ENCODE assay signal across 11 cellular contexts in the genomic region with DNA sequence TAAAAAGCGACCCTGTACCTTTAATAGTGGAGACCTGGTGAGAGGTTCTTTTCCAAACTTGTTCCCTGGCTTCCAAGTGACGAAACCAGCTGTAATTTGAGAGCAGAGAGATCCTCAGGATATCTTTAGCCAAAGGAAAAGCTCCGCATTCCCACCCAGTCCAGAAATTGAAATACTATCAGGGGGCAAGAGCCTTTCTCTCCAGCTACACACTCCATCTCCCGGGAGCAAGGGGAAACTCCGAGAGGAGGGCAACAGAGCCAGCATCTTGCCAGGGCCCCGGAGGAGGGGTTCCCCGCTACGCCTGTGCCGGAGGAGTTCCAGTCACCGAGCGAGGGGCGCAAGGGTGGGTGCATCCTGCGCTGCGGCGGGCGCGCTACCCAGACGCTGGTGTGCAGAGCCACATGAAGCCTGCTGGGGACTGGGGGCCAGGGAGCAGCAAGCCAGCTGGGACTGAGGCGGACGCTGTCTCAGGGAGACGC. TPM values are rescaled to one million over a fixed set of nuclear protein-coding genes. Genes with fewer than 3 reads are reported as not detected.
DNase-seq lines count a peak whose midpoint lies in the region; ATAC-seq and TF ChIP-seq lines count a peak whose summit lies in the region.
"Had no signal": no experiment of that assay in that cellular context is flagged by ENCODE, and none has a peak within 500 bp of the region (broad histone marks: within the 10 kb centered on the region; RNA-seq: fewer than 3 reads in every experiment).

TSS of gene FIBIN (plus strand) at position 148 of the 482 bp plus-strand sequence. CDS start 415 bp downstream, outside the sequence.

- H2AK5ac ChIP-seq in neuronal stem cell (ENCODE audit: low read depth, low read length): peak within 1 kb of the TSS; percentile 81

- H3K4ac ChIP-seq in neuronal stem cell (ENCODE audit: low read length): no peak within 1 kb of the TSS

- H3K36me3 ChIP-seq in SJSA1: no peaks in the 10 kb centered on the region
- no peaks in the 10 kb centered on the region for H3K36me3 ChIP-seq in neuronal stem cell (replicated peaks in 1 of 2; ENCODE audit: control insufficient read depth in 2 of 2, insufficient read depth in 2 of 2, low read length in 2 of 2)

- peak; percentile 13; the same call in 1 of the 2 replicates for TF ChIP-seq CTCF in AG04450 (IDR thresholded peaks at IDR 0.05; ENCODE audit: low read depth, low read length)
- TF ChIP-seq CTCF in foreskin keratinocyte (conservative IDR thresholded peaks at IDR 0.05): no peak

- H3K9me3 ChIP-seq in AG04450 (ENCODE audit: control insufficient read depth, insufficient read depth, low read length) (no peaks in the 10 kb centered on the region), SJSA1 (replicated peaks) (no peaks in the 10 kb centered on the region), neuronal stem cell (replicated peaks in 1 of 2; ENCODE audit: control insufficient read depth in 2 of 2, insufficient read depth in 1 of 2, low read depth in 1 of 2, low read length in 2 of 2) (no peaks in the 10 kb centered on the region)

- H3K4me3 ChIP-seq in AG04450 (ENCODE audit: low read depth, low read length) (peak within 1 kb of the TSS; percentile 80), SJSA1 (peak within 1 kb of the TSS; percentile 33), neuronal stem cell (ENCODE audit: low read length in 2 of 2) (peak within 1 kb of the TSS in 1 of 2 donors; percentile 73)

- H3K14ac ChIP-seq in neuronal stem cell (ENCODE audit: low read length): no peak within 1 kb of the TSS

- H3K27me3 ChIP-seq in AG04450 (ENCODE audit: control insufficient read depth, insufficient read depth, low read length) (no peaks in the 10 kb centered on the region), SJSA1 (replicated peaks) (no peaks in the 10 kb centered on the region), foreskin keratinocyte (peaks cover 13% of the 10 kb centered on the region), neuronal stem cell (ENCODE audit: control insufficient read depth in 3 of 3, insufficient read depth in 3 of 3, low read depth in 1 of 3, low read length in 3 of 3) (peaks cover 0 to 5% (median 0%) of the 10 kb centered on the region in 3 experiments)

- H2BK120ac ChIP-seq in neuronal stem cell (ENCODE audit: low read depth, low read length): peak within 1 kb of the TSS; percentile 55

- no peak for DNase-seq in AG04450 (ENCODE audit: low read depth, low spot score)
- peak in 1 of 2 experiments; percentile 46 for DNase-seq in SJSA1 (ENCODE audit: low read depth in 1 of 2, low spot score in 2 of 2)
- DNase-seq in foreskin keratinocyte: peak in 1 of 2 donors; percentile 12
- no peak for DNase-seq in neuronal stem cell (ENCODE audit: low spot score)
- DNase-seq in SIG-M5 (lab: John Stamatoyannopoulos, UW): no peak
- DNase-seq in GDM1 (lab: John Stamatoyannopoulos, UW): no peak
- DNase-seq: CD4-positive, CD25-positive, alpha-beta regulatory T cell; erythroblast; stimulated activated naive B cell treated with anti-CD40 and anti-IgM and Interleukin-4, amounts not matched to agents 10 μg/mL and 1 μg/mL and 100 μg/mL, for 72 hours had no signal

- CTCF ChIA-PET in AG04450 (lab: Charles Lee): interaction anchor here (0.6 to 2.8 kb wide), 2 partner anchors 109 to 165 kb away, joined by 4 to 14 read pairs; no protein-coding TSS in a partner anchor

- H2BK5ac ChIP-seq in neuronal stem cell (ENCODE audit: low read length): no peak within 1 kb of the TSS

- H3K79me1 ChIP-seq in neuronal stem cell (ENCODE audit: low read depth, low read length): no peaks in the 10 kb centered on the region

- no peak within 1 kb of the TSS for H3K23ac ChIP-seq in neuronal stem cell (ENCODE audit: low read depth, low read length, poor library complexity)

- no peak within 1 kb of the TSS for H3K9ac ChIP-seq in neuronal stem cell (ENCODE audit: low read depth, low read length, poor library complexity)

- POLR2A ChIA-PET in AG04450 (lab: Yijun Ruan, JAX): interaction anchor here (0.8 to 1.5 kb wide), 4 partner anchors 9 to 81 kb away, joined by 3 to 12 read pairs (median 6); no protein-coding TSS in a partner anchor

- H2BK12ac ChIP-seq in neuronal stem cell (ENCODE audit: low read length): no peak within 1 kb of the TSS

- peak within 1 kb of the TSS; percentile 56 for H4K91ac ChIP-seq in neuronal stem cell (ENCODE audit: low read depth, low read length, poor library complexity)

- H4K8ac ChIP-seq in neuronal stem cell (ENCODE audit: low read depth, low read length): no peak within 1 kb of the TSS

- H3K4me2 ChIP-seq in neuronal stem cell (ENCODE audit: insufficient read depth, low read length, poor library complexity, severe bottlenecking): peak within 1 kb of the TSS; percentile 37

- H3K27ac ChIP-seq in AG04450 (ENCODE audit: low read depth, low read length) (no peak within 1 kb of the TSS), SJSA1 (no peak within 1 kb of the TSS), foreskin keratinocyte (no peak within 1 kb of the TSS), neuronal stem cell (replicated peaks; ENCODE audit: low read length) (no peak within 1 kb of the TSS)

- no CpG with 5 or more reads among the region's 21 CpGs for WGBS in neuronal stem cell (ENCODE audit: extremely low coverage in 2 of 2, insufficient read length in 2 of 2, insufficient replicate concordance in 1 of 2), 2 donors

- H3K4me1 ChIP-seq in SJSA1 (replicated peaks) (peaks cover 7% of the 10 kb centered on the region; the same call in 1 of the 2 replicates), foreskin keratinocyte (no peaks in the 10 kb centered on the region), neuronal stem cell (ENCODE audit: control insufficient read depth in 2 of 2, insufficient read depth in 1 of 2, low read depth in 1 of 2, low read length in 2 of 2) (peaks cover 0 to 6% of the 10 kb centered on the region in 2 donors)

- peak within 1 kb of the TSS; percentile 89 for H3K18ac ChIP-seq in neuronal stem cell (ENCODE audit: low read length)

- H2AFZ ChIP-seq in neuronal stem cell (ENCODE audit: low read length): peak within 1 kb of the TSS; percentile 64

- ATAC-seq in foreskin keratinocyte: peak; percentile 68
- no peak for ATAC-seq in GM19467 (IDR thresholded peaks at IDR 0.05; ENCODE audit: unreplicated experiment)
- no peak for ATAC-seq in GM18858 (IDR thresholded peaks at IDR 0.05; ENCODE audit: unreplicated experiment)
- ATAC-seq: stimulated activated naive B cell treated with anti-CD40 and anti-IgM and Interleukin-4, amounts not matched to agents 10 μg/mL and 1 μg/mL and 100 μg/mL, for 72 hours had no signal

- H2BK15ac ChIP-seq in neuronal stem cell (ENCODE audit: low read length): peak within 1 kb of the TSS; percentile 88

RNA-seq across cellular contexts. Expression of gene FIBIN, which starts in this region (rescaled TPM):
- polyA plus RNA-seq in AG04450 (2011; rRNA removed): 44.4 and 49.0 TPM in 2 replicates
- polyA minus RNA-seq in AG04450 (2011; rRNA and poly(A)+ RNA removed): 24.1 and 26.6 TPM in 2 replicates
- 2.6 and 4.9 TPM in 2 replicates for total RNA-seq in SJSA1 (2014; rRNA removed; shearing (Covaris generic))
- 0.21 and 0.41 TPM in 2 replicates for total RNA-seq in foreskin keratinocyte
- 0.19 and 0.36 TPM in 2 replicates for polyA plus RNA-seq in foreskin keratinocyte
- 0.15 TPM for polyA plus RNA-seq in neuronal stem cell (2013, experiment 1 of 2)
- 0.19 TPM for polyA plus RNA-seq in neuronal stem cell (2013, experiment 2 of 2)
- total RNA-seq: CD4-positive, CD25-positive, alpha-beta regulatory T cell had no signal
- polyA plus RNA-seq: CD4-positive, CD25-positive, alpha-beta regulatory T cell had no signal

Comparison
In these comparisons a context has a peak if more than half of its experiments do, and no peak if none do; other contexts are left out.
1. RNA of gene FIBIN (polyA plus RNA-seq): 44.4 to 49.0 TPM in AG04450; 0.19 to 0.36 TPM in foreskin keratinocyte; every median in the first group is over 10 times any median in the second.
2. Peak in ATAC-seq in foreskin keratinocyte; RNA of the gene not detected or under 1 TPM.